1 cellular context compared by ENCODE assay signal in genomic region chr3:64888840-64889239, GRCh38.
TF ChIP-seq lines count a peak whose summit lies in the region.

No MANE protein-coding gene starts in this region.

TF ChIP-seq in GM23338, 12 proteins besides CTCF, POLR2A, EP300 and RAD21 (continued from another document):
- TF ChIP-seq ZNF462 (CRISPR knock-in tag; IDR thresholded peaks at IDR 0.05) (no peak), EZH2 (IDR thresholded peaks at IDR 0.05; ENCODE audit: low read depth, unreplicated experiment) (no peak)
TF ChIP-seq in GM23338: peak in this region for 0.
